2 cellular contexts compared by ENCODE assay signal in the genomic region with DNA sequence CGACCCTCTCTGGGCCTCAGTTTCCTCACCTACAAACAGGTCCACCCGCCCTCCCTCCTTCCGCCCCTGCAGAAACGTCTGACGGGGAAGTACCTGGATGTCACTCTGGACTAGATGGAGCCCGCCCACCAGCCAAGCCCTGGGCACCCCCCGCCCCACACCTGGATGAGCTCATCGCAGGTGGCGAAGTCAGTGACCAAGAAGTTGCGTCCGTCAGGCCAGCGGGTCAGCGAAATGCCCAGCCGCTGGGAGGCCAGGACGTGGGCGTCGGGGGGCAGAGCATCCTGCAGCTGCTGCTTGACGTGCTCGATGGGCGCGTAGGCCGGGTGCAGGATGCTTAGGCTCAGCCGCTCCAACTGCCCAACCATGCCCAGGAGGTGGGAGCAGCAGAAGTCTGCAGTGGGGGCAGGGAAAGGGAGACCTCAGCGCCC.
TF ChIP-seq lines count a peak whose summit lies in the region.

No MANE protein-coding gene starts in this region.

TF ChIP-seq in HEK293, 187 proteins besides CTCF, POLR2A, EP300 and RAD21:
- 0 out of 2 replicates have a peak, but pooled peaks have one; percentile 17 for TF ChIP-seq ZFHX2 (tag by site-specific recombination; conservative IDR thresholded peaks at IDR 0.05)
- TF ChIP-seq, protein P1, sequence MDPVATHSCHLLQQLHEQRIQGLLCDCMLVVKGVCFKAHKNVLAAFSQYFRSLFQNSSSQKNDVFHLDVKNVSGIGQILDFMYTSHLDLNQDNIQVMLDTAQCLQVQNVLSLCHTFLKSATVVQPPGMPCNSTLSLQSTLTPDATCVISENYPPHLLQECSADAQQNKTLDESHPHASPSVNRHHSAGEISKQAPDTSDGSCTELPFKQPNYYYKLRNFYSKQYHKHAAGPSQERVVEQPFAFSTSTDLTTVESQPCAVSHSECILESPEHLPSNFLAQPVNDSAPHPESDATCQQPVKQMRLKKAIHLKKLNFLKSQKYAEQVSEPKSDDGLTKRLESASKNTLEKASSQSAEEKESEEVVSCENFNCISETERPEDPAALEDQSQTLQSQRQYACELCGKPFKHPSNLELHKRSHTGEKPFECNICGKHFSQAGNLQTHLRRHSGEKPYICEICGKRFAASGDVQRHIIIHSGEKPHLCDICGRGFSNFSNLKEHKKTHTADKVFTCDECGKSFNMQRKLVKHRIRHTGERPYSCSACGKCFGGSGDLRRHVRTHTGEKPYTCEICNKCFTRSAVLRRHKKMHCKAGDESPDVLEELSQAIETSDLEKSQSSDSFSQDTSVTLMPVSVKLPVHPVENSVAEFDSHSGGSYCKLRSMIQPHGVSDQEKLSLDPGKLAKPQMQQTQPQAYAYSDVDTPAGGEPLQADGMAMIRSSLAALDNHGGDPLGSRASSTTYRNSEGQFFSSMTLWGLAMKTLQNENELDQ (tag by site-specific recombination; IDR thresholded peaks at IDR 0.05; ENCODE audit: low read depth): no peak
- no peak for TF ChIP-seq ZNF138 (tag by site-specific recombination; IDR thresholded peaks at IDR 0.05; ENCODE audit: borderline replicate concordance)
- TF ChIP-seq, protein P2, sequence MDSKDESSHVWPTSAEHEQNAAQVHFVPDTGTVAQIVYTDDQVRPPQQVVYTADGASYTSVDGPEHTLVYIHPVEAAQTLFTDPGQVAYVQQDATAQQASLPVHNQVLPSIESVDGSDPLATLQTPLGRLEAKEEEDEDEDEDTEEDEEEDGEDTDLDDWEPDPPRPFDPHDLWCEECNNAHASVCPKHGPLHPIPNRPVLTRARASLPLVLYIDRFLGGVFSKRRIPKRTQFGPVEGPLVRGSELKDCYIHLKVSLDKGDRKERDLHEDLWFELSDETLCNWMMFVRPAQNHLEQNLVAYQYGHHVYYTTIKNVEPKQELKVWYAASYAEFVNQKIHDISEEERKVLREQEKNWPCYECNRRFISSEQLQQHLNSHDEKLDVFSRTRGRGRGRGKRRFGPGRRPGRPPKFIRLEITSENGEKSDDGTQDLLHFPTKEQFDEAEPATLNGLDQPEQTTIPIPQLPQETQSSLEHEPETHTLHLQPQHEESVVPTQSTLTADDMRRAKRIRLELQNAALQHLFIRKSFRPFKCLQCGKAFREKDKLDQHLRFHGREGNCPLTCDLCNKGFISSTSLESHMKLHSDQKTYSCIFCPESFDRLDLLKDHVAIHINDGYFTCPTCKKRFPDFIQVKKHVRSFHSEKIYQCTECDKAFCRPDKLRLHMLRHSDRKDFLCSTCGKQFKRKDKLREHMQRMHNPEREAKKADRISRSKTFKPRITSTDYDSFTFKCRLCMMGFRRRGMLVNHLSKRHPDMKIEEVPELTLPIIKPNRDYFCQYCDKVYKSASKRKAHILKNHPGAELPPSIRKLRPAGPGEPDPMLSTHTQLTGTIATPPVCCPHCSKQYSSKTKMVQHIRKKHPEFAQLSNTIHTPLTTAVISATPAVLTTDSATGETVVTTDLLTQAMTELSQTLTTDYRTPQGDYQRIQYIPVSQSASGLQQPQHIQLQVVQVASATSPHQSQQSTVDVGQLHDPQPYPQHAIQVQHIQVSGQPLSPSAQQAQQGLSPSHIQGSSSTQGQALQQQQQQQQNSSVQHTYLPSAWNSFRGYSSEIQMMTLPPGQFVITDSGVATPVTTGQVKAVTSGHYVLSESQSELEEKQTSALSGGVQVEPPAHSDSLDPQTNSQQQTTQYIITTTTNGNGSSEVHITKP (tag by site-specific recombination; IDR thresholded peaks at IDR 0.05): no peak
- TF ChIP-seq ZNF311 (tag by site-specific recombination; IDR thresholded peaks at IDR 0.05; ENCODE audit: borderline replicate concordance): no peak
- no peak for TF ChIP-seq ZNF514 (tag by site-specific recombination; IDR thresholded peaks at IDR 0.05)
- TF ChIP-seq SP7 (tag by site-specific recombination; IDR thresholded peaks at IDR 0.05): no peak
- no peak for TF ChIP-seq KLF7 (tag by site-specific recombination; IDR thresholded peaks at IDR 0.05; ENCODE audit: borderline replicate concordance)
- TF ChIP-seq, protein P3, sequence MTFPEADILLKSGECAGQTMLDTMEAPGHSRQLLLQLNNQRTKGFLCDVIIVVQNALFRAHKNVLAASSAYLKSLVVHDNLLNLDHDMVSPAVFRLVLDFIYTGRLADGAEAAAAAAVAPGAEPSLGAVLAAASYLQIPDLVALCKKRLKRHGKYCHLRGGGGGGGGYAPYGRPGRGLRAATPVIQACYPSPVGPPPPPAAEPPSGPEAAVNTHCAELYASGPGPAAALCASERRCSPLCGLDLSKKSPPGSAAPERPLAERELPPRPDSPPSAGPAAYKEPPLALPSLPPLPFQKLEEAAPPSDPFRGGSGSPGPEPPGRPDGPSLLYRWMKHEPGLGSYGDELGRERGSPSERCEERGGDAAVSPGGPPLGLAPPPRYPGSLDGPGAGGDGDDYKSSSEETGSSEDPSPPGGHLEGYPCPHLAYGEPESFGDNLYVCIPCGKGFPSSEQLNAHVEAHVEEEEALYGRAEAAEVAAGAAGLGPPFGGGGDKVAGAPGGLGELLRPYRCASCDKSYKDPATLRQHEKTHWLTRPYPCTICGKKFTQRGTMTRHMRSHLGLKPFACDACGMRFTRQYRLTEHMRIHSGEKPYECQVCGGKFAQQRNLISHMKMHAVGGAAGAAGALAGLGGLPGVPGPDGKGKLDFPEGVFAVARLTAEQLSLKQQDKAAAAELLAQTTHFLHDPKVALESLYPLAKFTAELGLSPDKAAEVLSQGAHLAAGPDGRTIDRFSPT (tag by site-specific recombination; IDR thresholded peaks at IDR 0.05): peak; percentile 39; the same call in 1 of the 2 replicates

TF ChIP-seq in endothelial cell of umbilical vein, 7 proteins besides CTCF, POLR2A, EP300 and RAD21:
- TF ChIP-seq MYC (IDR thresholded peaks at IDR 0.05; ENCODE audit: low read depth, low read length): no peak
- TF ChIP-seq FOS (IDR thresholded peaks at IDR 0.05; ENCODE audit: borderline replicate concordance, insufficient read depth, low read length): no peak
- TF ChIP-seq POLR2AphosphoS5 (IDR thresholded peaks at IDR 0.05; ENCODE audit: insufficient read depth, low read depth, low read length): no peak
- TF ChIP-seq JUN (IDR thresholded peaks at IDR 0.05; ENCODE audit: borderline replicate concordance, insufficient read depth, insufficient read length, low read depth): no peak
- peak; percentile 37 for TF ChIP-seq EZH2 (IDR thresholded peaks at IDR 0.05; ENCODE audit: borderline replicate concordance, low read depth, low read length, severe bottlenecking)
